Comparison of ENCODE assay signal across 8 cellular contexts in the genomic region with DNA sequence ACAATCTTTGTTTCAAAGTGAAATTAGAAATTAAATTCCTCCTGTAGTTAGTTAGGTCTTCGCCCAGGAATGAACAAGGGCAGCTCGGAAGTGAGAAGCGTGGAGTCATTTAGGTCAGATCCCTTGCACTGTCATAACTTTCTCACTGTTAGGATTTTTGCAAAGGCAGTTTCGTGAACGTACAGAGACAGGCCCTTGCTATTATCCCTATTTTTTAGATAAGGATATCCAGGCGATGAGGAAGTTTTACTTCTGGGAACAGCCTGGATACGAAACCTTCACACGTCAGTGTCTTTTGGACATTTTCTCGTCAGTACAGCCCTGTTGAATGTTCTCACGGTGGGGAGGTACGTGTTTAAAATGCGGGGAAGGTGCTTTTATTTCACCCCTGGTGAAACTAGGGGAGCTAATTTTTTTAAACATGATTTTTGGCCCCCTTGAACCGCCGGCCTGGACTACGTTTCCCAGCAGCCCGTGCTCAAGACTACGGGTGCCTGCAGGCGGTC. TPM values are rescaled to one million over a fixed set of nuclear protein-coding genes. Genes with fewer than 3 reads are reported as not detected.
DNase-seq lines count a peak whose midpoint lies in the region; ATAC-seq and TF ChIP-seq lines count a peak whose summit lies in the region.

No MANE protein-coding gene starts in this region.

- DNase-seq in activated gamma-delta T cell treated with Interleukin-2 at 50 U/mL for 16 hours: peak; percentile 79
- DNase-seq in activated gamma-delta T cell (lab: John Stamatoyannopoulos, UW): no peak
- DNase-seq in Peyer's patch: no peak
- DNase-seq in effector memory CD4-positive, alpha-beta T cell: peak in 1 of 3 donors; percentile 64
- DNase-seq in uterus: peak in 1 of 2 donors; percentile 83

- H3K4me1 ChIP-seq in Peyer's patch (peaks cover 0 to 14% (median 0%) of the 10 kb centered on the region in 4 donors), mucosa of rectum (ENCODE audit: control insufficient read depth in 2 of 2, insufficient read depth in 2 of 2, low read length in 2 of 2) (peaks cover 0 to 12% of the 10 kb centered on the region in 2 donors), uterus (peaks cover 0 to 8% of the 10 kb centered on the region in 2 donors)
- H3K4me1 ChIP-seq in effector memory CD4-positive, alpha-beta T cell (ENCODE audit: control insufficient read depth, insufficient read depth, low read length, poor library complexity, severe bottlenecking): peaks cover 20% of the 10 kb centered on the region

- H3K9ac ChIP-seq in mucosa of rectum (ENCODE audit: low read depth in 1 of 2, low read length in 2 of 2): peak overlapping the region; percentile 97

- no peak for ATAC-seq in HG03457 (IDR thresholded peaks at IDR 0.05; ENCODE audit: unreplicated experiment)
- ATAC-seq in HG02610 (IDR thresholded peaks at IDR 0.05; ENCODE audit: unreplicated experiment): no peak

- TF ChIP-seq CTCF in Peyer's patch (IDR thresholded peaks at IDR 0.05) (no peak), uterus (IDR thresholded peaks at IDR 0.05) (no peak)

- no peaks in the 10 kb centered on the region for H3K36me3 ChIP-seq in Peyer's patch
- peaks cover 6% of the 10 kb centered on the region for H3K36me3 ChIP-seq in effector memory CD4-positive, alpha-beta T cell (ENCODE audit: control insufficient read depth, insufficient read depth, low read length)
- no peaks in the 10 kb centered on the region for H3K36me3 ChIP-seq in mucosa of rectum (ENCODE audit: control insufficient read depth in 2 of 2, insufficient read depth in 2 of 2, low read length in 2 of 2)
- no peaks in the 10 kb centered on the region for H3K36me3 ChIP-seq in uterus

- H3K9me3 ChIP-seq in Peyer's patch (no peaks in the 10 kb centered on the region), mucosa of rectum (ENCODE audit: control insufficient read depth in 2 of 2, low read length in 2 of 2) (no peaks in the 10 kb centered on the region), uterus (no peaks in the 10 kb centered on the region)
- H3K9me3 ChIP-seq in effector memory CD4-positive, alpha-beta T cell (ENCODE audit: control insufficient read depth, low read length): no peaks in the 10 kb centered on the region

- peak overlapping the region; percentile 88 to 97 (median 94) for H3K4me3 ChIP-seq in Peyer's patch
- H3K4me3 ChIP-seq in effector memory CD4-positive, alpha-beta T cell (ENCODE audit: insufficient read depth, low read depth, low read length, poor library complexity, severe bottlenecking): peak overlapping the region; percentile 95
- peak overlapping the region; percentile 94 to 99 for H3K4me3 ChIP-seq in mucosa of rectum (ENCODE audit: low read length in 2 of 2)
- H3K4me3 ChIP-seq in uterus: peak overlapping the region; percentile 79 to 95

- intact Hi-C loops in uterus (cut with DNase I; ENCODE audit: low total_unique reads): no loop called here

- H3K27ac ChIP-seq in Peyer's patch (peak overlapping the region; percentile 93 to 99 (median 95)), mucosa of rectum (ENCODE audit: low read depth in 2 of 2, low read length in 2 of 2) (peak overlapping the region; percentile 94 to 97), uterus (peak overlapping the region; percentile 90 to 95)
- peak overlapping the region; percentile 97 for H3K27ac ChIP-seq in effector memory CD4-positive, alpha-beta T cell (ENCODE audit: insufficient read depth, low read length, poor library complexity, severe bottlenecking)

- H3K27me3 ChIP-seq in Peyer's patch (no peaks in the 10 kb centered on the region), mucosa of rectum (ENCODE audit: control insufficient read depth in 2 of 2, insufficient read depth in 2 of 2, low read length in 2 of 2) (no peaks in the 10 kb centered on the region), uterus (no peaks in the 10 kb centered on the region)
- H3K27me3 ChIP-seq in effector memory CD4-positive, alpha-beta T cell (replicated peaks; ENCODE audit: control insufficient read depth, insufficient read depth, low read length, poor library complexity, severe bottlenecking): no peaks in the 10 kb centered on the region

- TF ChIP-seq POLR2A in Peyer's patch (IDR thresholded peaks at IDR 0.05) (no peak), uterus (IDR thresholded peaks at IDR 0.05) (no peak)

RNA-seq across cellular contexts. Expression of gene RBL2, which starts 0.3 kb away (rescaled TPM):
- total RNA-seq in Peyer's patch (100 to 1,000 TPM in 1 of 4 donors, 10 to 100 TPM in 3; 64.1 to 106 (median 88.4) TPM), uterus (100 to 1,000 TPM in 2 of 4 donors, 10 to 100 TPM in 2; 91.2 to 162 (median 118) TPM)
